In genomic region chr11:72876147-72876546, GRCh38 we compare ENCODE assay signal across 25 cellular contexts.
"Had no signal": no experiment of that assay in that cellular context is flagged by ENCODE, and none has a peak within 500 bp of the region (broad histone marks: within the 10 kb centered on the region; RNA-seq: fewer than 3 reads in every experiment).

No MANE protein-coding gene starts in this region.

- DNase-seq: heart right ventricle; islet precursor cell; left ventricle myocardium inferior; mesendoderm; naive thymus-derived CD4-positive, alpha-beta T cell; ovary; spleen; stimulated activated CD4-positive, alpha-beta T cell treated with anti-CD3 and anti-CD28 coated beads, Interleukin-2, amount 100 ng/mL, for 48 hours; stimulated activated CD4-positive, alpha-beta T cell treated with anti-CD3 and anti-CD28 coated beads, Interleukin-4, amount 100 ng/mL, for 4 hours; stimulated activated CD8-positive, alpha-beta memory T cell treated with anti-CD3 and anti-CD28 coated beads, Interleukin-4, amount 100 ng/mL, for 48 hours; stimulated activated naive CD4-positive, alpha-beta T cell; tibial artery; trophoblast cell; upper lobe of right lung had no signal

- H3K4me1 Mint-ChIP-seq: mesothelial cell of epicardium had no signal

- H3K9me3 ChIP-seq: ovary, right atrium auricular region, suprapubic skin, thoracic aorta, tibial artery, upper lobe of right lung had no signal

- H3K27ac ChIP-seq: heart right ventricle, hepatocyte, left ventricle myocardium inferior, ovary, right atrium auricular region, skin epidermis, suprapubic skin, thoracic aorta, tibial artery, upper lobe of right lung had no signal

- H3K79me2 ChIP-seq: hepatocyte had no signal

- H3K27ac Mint-ChIP-seq: mesothelial cell of epicardium; naive thymus-derived CD4-positive, alpha-beta T cell; progenitor cell of endocrine pancreas; stimulated activated naive CD8-positive, alpha-beta T cell treated with anti-CD3 and anti-CD28 coated beads, Interleukin-15, Interleukin-2, amounts not matched to agents 100 ng/mL and 50 ng/mL, for 24 hours had no signal

- H3K27me3 Mint-ChIP-seq: naive thymus-derived CD4-positive, alpha-beta T cell; natural killer cell treated with Interleukin-12 subunit alpha and Interleukin-12 subunit beta and Interleukin-15 and Interleukin-18, amount 100 ng/mL, for 72 hours; progenitor cell of endocrine pancreas; stimulated activated naive CD8-positive, alpha-beta T cell treated with anti-CD3 and anti-CD28 coated beads, Interleukin-15, Interleukin-2, amounts not matched to agents 100 ng/mL and 50 ng/mL, for 24 hours had no signal

- H3K36me3 ChIP-seq: ovary, suprapubic skin, thoracic aorta had no signal

- H3K27me3 ChIP-seq: heart right ventricle, hepatocyte, ovary, right atrium auricular region, spleen, suprapubic skin, tibial artery, upper lobe of right lung had no signal

- ATAC-seq: heart right ventricle; naive thymus-derived CD4-positive, alpha-beta T cell; sciatic nerve; upper lobe of right lung had no signal

- H3K9me3 Mint-ChIP-seq: natural killer cell treated with Interleukin-12 subunit alpha and Interleukin-12 subunit beta and Interleukin-15 and Interleukin-18, amount 100 ng/mL, for 72 hours had no signal

- H3K4me2 ChIP-seq: hepatocyte had no signal

- H3K4me3 Mint-ChIP-seq: mesothelial cell of epicardium; naive thymus-derived CD4-positive, alpha-beta T cell; natural killer cell treated with Interleukin-12 subunit alpha and Interleukin-12 subunit beta and Interleukin-15 and Interleukin-18, amount 100 ng/mL, for 72 hours; stimulated activated naive CD8-positive, alpha-beta T cell treated with anti-CD3 and anti-CD28 coated beads, Interleukin-15, Interleukin-2, amounts not matched to agents 100 ng/mL and 50 ng/mL, for 24 hours had no signal

- H3K4me1 ChIP-seq: suprapubic skin, upper lobe of right lung had no signal

- H3K4me3 ChIP-seq: heart right ventricle, hepatocyte, left ventricle myocardium inferior, lung, ovary, right atrium auricular region, skin epidermis, spleen, suprapubic skin, thoracic aorta, tibial artery, upper lobe of right lung had no signal

- H2AFZ ChIP-seq: hepatocyte had no signal
